ENCODE assay signal across 1 cellular context in the genomic region with DNA sequence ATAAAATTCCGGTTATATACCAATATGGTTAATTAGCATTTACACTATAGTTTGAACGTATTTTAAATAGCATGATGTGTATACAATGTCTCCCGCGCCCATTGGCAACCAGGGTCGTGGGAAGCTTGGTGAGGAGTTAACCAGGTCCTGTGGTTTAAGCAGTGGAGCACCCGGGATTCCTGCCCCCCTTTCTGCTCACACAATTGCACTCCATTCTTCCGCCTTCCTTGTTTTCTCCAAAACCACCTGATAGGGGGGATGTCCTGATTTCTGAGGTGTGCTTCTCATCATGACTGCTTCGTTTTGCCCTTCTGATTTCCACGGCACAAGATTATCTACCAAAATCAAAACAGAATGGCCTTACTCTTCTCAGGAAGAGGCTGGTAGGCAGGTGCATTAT.
TF ChIP-seq lines count a peak whose summit lies in the region.

No MANE protein-coding gene starts in this region.

TF ChIP-seq in HepG2, 621 proteins besides CTCF, POLR2A, EP300 and RAD21:
- no peak for TF ChIP-seq ZFP82 (CRISPR knock-in tag; IDR thresholded peaks at IDR 0.05; ENCODE audit: borderline replicate concordance)
- no peak for TF ChIP-seq SIN3B (IDR thresholded peaks at IDR 0.05; ENCODE audit: low read length)
- TF ChIP-seq, protein P1, sequence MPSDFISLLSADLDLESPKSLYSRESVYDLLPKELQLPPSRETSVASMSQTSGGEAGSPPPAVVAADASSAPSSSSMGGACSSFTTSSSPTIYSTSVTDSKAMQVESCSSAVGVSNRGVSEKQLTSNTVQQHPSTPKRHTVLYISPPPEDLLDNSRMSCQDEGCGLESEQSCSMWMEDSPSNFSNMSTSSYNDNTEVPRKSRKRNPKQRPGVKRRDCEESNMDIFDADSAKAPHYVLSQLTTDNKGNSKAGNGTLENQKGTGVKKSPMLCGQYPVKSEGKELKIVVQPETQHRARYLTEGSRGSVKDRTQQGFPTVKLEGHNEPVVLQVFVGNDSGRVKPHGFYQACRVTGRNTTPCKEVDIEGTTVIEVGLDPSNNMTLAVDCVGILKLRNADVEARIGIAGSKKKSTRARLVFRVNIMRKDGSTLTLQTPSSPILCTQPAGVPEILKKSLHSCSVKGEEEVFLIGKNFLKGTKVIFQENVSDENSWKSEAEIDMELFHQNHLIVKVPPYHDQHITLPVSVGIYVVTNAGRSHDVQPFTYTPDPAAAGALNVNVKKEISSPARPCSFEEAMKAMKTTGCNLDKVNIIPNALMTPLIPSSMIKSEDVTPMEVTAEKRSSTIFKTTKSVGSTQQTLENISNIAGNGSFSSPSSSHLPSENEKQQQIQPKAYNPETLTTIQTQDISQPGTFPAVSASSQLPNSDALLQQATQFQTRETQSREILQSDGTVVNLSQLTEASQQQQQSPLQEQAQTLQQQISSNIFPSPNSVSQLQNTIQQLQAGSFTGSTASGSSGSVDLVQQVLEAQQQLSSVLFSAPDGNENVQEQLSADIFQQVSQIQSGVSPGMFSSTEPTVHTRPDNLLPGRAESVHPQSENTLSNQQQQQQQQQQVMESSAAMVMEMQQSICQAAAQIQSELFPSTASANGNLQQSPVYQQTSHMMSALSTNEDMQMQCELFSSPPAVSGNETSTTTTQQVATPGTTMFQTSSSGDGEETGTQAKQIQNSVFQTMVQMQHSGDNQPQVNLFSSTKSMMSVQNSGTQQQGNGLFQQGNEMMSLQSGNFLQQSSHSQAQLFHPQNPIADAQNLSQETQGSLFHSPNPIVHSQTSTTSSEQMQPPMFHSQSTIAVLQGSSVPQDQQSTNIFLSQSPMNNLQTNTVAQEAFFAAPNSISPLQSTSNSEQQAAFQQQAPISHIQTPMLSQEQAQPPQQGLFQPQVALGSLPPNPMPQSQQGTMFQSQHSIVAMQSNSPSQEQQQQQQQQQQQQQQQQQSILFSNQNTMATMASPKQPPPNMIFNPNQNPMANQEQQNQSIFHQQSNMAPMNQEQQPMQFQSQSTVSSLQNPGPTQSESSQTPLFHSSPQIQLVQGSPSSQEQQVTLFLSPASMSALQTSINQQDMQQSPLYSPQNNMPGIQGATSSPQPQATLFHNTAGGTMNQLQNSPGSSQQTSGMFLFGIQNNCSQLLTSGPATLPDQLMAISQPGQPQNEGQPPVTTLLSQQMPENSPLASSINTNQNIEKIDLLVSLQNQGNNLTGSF (CRISPR knock-in tag; IDR thresholded peaks at IDR 0.05) = no peak
- TF ChIP-seq ZNF101 (CRISPR knock-in tag; IDR thresholded peaks at IDR 0.05; ENCODE audit: borderline replicate concordance, low read depth) = no peak
